1 cellular context compared by ENCODE assay signal in the genomic region with DNA sequence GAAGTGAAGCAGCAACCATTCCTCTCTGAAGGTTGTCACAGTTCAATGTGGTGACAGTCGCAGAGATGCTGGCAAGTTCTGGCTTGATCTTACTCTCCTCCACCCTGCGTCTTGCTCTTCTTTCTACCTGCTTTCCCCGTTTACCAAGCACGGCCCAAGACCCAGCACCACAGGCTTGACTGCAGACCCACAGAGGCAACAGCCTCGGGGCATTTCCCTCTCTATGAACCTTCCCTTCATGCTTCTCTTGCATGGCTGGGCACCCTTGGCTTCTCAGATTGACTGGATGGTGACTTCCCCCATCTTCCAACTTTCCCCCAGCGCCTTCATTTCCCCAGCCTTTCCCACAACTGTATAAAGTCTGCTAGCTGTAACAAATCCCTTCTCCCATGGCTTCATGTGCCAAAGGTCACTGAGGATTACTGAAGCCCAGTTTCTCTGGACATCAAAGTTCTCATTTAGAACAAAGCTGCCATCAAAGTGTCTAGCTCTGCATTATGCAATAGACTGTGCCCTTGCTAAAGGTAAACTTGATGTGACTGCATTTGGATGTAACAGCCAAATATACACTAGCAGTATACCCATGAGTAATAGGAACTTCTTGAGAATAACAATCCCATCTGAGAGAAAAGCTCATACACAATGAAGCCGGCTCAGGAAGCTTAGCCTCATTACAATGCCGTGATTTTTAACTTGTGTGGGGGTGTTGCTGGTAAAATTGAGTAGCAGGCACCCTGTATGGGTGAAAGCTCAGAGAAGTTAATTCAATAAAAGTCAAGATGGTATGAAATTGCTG.
TF ChIP-seq lines count a peak whose summit lies in the region.

No MANE protein-coding gene starts in this region.

TF ChIP-seq in HepG2, 621 proteins besides CTCF, POLR2A, EP300 and RAD21 (continued from another document and continues in another):
- TF ChIP-seq ZNF512 (CRISPR knock-in tag; IDR thresholded peaks at IDR 0.05): no peak
- peak; percentile 21; the same call in 1 of the 2 replicates for TF ChIP-seq ZNF343 (CRISPR knock-in tag; IDR thresholded peaks at IDR 0.05)
- no peak for TF ChIP-seq MATR3 (CRISPR knock-in tag; IDR thresholded peaks at IDR 0.05)
- TF ChIP-seq ZNF260 (CRISPR knock-in tag; IDR thresholded peaks at IDR 0.05; ENCODE audit: borderline replicate concordance, low read depth): no peak
- peak; percentile 55; the same call in 1 of the 2 replicates for TF ChIP-seq KMT2B (CRISPR knock-in tag; IDR thresholded peaks at IDR 0.05)
- 0 out of 2 replicates have a peak, but pooled peaks have one; percentile 22 for TF ChIP-seq BORCS8-MEF2B (CRISPR knock-in tag; IDR thresholded peaks at IDR 0.05)
- no peak for TF ChIP-seq ZBTB8A (CRISPR knock-in tag; IDR thresholded peaks at IDR 0.05; ENCODE audit: borderline replicate concordance, low read depth)
- peak; percentile 92 for TF ChIP-seq ZNF772 (CRISPR knock-in tag; IDR thresholded peaks at IDR 0.05)
- TF ChIP-seq HOXA5 (CRISPR knock-in tag; IDR thresholded peaks at IDR 0.05): peak; percentile 90; the same call in 1 of the 2 replicates
- TF ChIP-seq HIVEP1 (CRISPR knock-in tag; IDR thresholded peaks at IDR 0.05): no peak; the same call in 1 of the 2 replicates
- peak; percentile 86 for TF ChIP-seq ZNF317 (CRISPR knock-in tag; IDR thresholded peaks at IDR 0.05)
- TF ChIP-seq, protein P1, sequence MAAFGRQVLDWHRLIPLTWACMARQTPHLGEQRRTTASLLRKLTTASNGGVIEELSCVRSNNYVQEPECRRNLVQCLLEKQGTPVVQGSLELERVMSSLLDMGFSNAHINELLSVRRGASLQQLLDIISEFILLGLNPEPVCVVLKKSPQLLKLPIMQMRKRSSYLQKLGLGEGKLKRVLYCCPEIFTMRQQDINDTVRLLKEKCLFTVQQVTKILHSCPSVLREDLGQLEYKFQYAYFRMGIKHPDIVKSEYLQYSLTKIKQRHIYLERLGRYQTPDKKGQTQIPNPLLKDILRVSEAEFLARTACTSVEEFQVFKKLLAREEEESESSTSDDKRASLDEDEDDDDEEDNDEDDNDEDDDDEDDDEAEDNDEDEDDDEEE (CRISPR knock-in tag; IDR thresholded peaks at IDR 0.05): no peak
- TF ChIP-seq, protein P2, sequence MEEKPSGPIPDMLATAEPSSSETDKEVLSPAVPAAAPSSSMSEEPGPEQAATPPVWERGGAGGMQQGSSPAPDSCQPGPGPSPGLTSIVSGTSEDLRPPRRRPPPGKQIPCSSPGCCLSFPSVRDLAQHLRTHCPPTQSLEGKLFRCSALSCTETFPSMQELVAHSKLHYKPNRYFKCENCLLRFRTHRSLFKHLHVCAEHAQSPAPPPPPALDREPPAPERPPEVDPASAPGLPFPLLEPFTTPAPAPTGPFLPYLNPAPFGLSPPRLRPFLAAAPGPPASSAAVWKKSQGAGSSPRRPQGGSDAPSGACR (CRISPR knock-in tag; IDR thresholded peaks at IDR 0.05): peak; percentile 88; the same call in 1 of the 2 replicates
- no peak for TF ChIP-seq CENPX (CRISPR knock-in tag; IDR thresholded peaks at IDR 0.05)
- TF ChIP-seq HMG20B (CRISPR knock-in tag; conservative IDR thresholded peaks at IDR 0.05): peak; percentile 96
- TF ChIP-seq, protein P3, sequence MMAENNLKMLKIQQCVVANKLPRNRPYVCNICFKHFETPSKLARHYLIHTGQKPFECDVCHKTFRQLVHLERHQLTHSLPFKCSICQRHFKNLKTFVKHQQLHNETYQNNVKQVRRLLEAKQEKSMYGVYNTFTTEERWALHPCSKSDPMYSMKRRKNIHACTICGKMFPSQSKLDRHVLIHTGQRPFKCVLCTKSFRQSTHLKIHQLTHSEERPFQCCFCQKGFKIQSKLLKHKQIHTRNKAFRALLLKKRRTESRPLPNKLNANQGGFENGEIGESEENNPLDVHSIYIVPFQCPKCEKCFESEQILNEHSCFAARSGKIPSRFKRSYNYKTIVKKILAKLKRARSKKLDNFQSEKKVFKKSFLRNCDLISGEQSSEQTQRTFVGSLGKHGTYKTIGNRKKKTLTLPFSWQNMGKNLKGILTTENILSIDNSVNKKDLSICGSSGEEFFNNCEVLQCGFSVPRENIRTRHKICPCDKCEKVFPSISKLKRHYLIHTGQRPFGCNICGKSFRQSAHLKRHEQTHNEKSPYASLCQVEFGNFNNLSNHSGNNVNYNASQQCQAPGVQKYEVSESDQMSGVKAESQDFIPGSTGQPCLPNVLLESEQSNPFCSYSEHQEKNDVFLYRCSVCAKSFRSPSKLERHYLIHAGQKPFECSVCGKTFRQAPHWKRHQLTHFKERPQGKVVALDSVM (CRISPR knock-in tag; IDR thresholded peaks at IDR 0.05): no peak
- no peak for TF ChIP-seq NAIF1 (CRISPR knock-in tag; IDR thresholded peaks at IDR 0.05; ENCODE audit: borderline replicate concordance)
- TF ChIP-seq ADNP (CRISPR knock-in tag; IDR thresholded peaks at IDR 0.05): peak; percentile 34; the same call in 1 of the 2 replicates
- no peak for TF ChIP-seq ZNF546 (CRISPR knock-in tag; conservative IDR thresholded peaks at IDR 0.05)
- 0 out of 2 replicates have a peak, but pooled peaks have one; percentile 21 for TF ChIP-seq ZNF670 (CRISPR knock-in tag; IDR thresholded peaks at IDR 0.05; ENCODE audit: borderline replicate concordance)
- peak; percentile 70; the same call in 1 of the 2 replicates for TF ChIP-seq HOXD1 (CRISPR knock-in tag; IDR thresholded peaks at IDR 0.05)
- peak; percentile 89 for TF ChIP-seq TCF7L2 (IDR thresholded peaks at IDR 0.05; ENCODE audit: low read depth, low read length)
- peak; percentile 94; the same call in 1 of the 2 replicates for TF ChIP-seq ZBED4 (CRISPR knock-in tag; IDR thresholded peaks at IDR 0.05; ENCODE audit: borderline replicate concordance)
- no peak for TF ChIP-seq CBX1 (IDR thresholded peaks at IDR 0.05; ENCODE audit: low read depth)
- peak; percentile 66 for TF ChIP-seq ZNF781 (CRISPR knock-in tag; IDR thresholded peaks at IDR 0.05; ENCODE audit: borderline replicate concordance, not compliant biosample characterization)
- TF ChIP-seq ZNF468 (CRISPR knock-in tag; IDR thresholded peaks at IDR 0.05): no peak
- TF ChIP-seq SOX6 (IDR thresholded peaks at IDR 0.05): no peak
- TF ChIP-seq SOX6 (CRISPR knock-in tag; IDR thresholded peaks at IDR 0.05): peak; percentile 99
- peak; percentile 95 to 96 for TF ChIP-seq NR2F1 (CRISPR knock-in tag; IDR thresholded peaks at IDR 0.05)
- TF ChIP-seq MXD1 (CRISPR knock-in tag; IDR thresholded peaks at IDR 0.05): no peak
- TF ChIP-seq GATAD1 (CRISPR knock-in tag; IDR thresholded peaks at IDR 0.05): peak; percentile 81
- TF ChIP-seq, protein P4, sequence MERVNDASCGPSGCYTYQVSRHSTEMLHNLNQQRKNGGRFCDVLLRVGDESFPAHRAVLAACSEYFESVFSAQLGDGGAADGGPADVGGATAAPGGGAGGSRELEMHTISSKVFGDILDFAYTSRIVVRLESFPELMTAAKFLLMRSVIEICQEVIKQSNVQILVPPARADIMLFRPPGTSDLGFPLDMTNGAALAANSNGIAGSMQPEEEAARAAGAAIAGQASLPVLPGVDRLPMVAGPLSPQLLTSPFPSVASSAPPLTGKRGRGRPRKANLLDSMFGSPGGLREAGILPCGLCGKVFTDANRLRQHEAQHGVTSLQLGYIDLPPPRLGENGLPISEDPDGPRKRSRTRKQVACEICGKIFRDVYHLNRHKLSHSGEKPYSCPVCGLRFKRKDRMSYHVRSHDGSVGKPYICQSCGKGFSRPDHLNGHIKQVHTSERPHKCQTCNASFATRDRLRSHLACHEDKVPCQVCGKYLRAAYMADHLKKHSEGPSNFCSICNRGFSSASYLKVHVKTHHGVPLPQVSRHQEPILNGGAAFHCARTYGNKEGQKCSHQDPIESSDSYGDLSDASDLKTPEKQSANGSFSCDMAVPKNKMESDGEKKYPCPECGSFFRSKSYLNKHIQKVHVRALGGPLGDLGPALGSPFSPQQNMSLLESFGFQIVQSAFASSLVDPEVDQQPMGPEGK (CRISPR knock-in tag; IDR thresholded peaks at IDR 0.05): peak; percentile 76
- TF ChIP-seq POGK (CRISPR knock-in tag; conservative IDR thresholded peaks at IDR 0.05): peak; percentile 88
- peak; percentile 84; the same call in 1 of the 2 replicates for TF ChIP-seq YEATS2 (CRISPR knock-in tag; IDR thresholded peaks at IDR 0.05; ENCODE audit: borderline replicate concordance)
- peak; percentile 60; the same call in 1 of the 2 replicates for TF ChIP-seq ARNTL (CRISPR knock-in tag; IDR thresholded peaks at IDR 0.05)
- peak; percentile 95 for TF ChIP-seq SMYD3 (CRISPR knock-in tag; IDR thresholded peaks at IDR 0.05)
